Comparison of ENCODE assay signal across 1 cellular context in the genomic region with DNA sequence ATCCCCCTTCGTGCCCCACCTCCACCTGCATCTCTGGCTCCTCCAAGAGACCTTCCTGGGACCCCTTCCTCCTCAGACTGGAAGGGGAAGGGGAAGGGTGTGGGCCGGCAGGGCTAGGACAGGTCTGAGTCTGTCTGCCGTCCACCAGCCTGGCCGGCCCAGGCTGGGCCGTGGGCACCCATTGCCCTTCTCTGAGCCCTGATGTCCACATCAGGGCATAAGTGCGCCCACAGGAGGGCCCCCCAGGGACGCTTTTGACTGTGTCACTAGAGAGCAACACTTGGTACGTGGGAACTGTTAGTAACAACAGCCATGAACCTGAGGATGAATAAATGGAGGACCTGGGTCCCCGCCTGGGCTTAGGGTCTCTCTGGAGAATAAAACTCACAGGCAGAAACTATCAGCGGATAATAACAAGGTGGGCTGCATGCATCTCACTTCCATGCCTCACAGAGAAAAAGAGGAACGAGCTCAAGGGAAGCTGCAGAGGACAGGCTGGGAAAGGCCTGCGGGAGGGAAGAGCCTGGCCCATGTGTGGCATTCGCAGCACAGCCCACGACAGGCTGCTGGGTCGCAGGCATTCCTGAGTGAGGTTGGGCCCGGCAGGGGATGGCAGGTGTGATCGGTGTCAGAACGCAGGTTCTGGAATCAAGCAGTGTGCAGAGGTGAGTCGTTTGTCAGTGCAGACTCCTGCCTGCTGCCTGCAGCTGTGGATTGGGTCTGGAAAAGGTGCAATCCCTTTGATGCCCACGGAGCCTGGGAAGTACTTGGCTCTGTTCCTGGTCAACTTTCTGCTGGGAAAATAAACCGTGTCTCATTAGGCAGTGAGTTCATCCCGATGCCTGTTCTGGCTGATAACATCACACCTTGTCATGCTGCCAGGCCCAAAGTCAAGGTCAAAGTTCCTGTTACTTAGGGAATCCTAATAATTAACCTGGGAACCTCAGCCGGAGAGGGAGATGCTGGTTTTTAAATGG.
TF ChIP-seq lines count a peak whose summit lies in the region.

No MANE protein-coding gene starts in this region.

TF ChIP-seq in H1, 55 proteins besides CTCF, POLR2A, EP300 and RAD21:
- TF ChIP-seq BCL11A (IDR thresholded peaks at IDR 0.05; ENCODE audit: low read depth in 2 of 2, low read length in 2 of 2) = no peak
- 0 out of 2 replicates have a peak, but pooled peaks have one; percentile 19 for TF ChIP-seq MAX (IDR thresholded peaks at IDR 0.05)
- TF ChIP-seq ATF2 (IDR thresholded peaks at IDR 0.05; ENCODE audit: low read length) = no peak
- TF ChIP-seq KDM1A (IDR thresholded peaks at IDR 0.05; ENCODE audit: borderline replicate concordance, low read length) = no peak
- TF ChIP-seq EGR1 (IDR thresholded peaks at IDR 0.05; ENCODE audit: borderline replicate concordance, low read depth, low read length) = no peak
- TF ChIP-seq TEAD4 (IDR thresholded peaks at IDR 0.05; ENCODE audit: low read depth, low read length) = peak; percentile 59; the same call in 1 of the 2 replicates
- TF ChIP-seq TCF12 (IDR thresholded peaks at IDR 0.05; ENCODE audit: low read depth, low read length) = 0 out of 2 replicates have a peak, but pooled peaks have one; percentile 9
- TF ChIP-seq RFX5 (IDR thresholded peaks at IDR 0.05; ENCODE audit: borderline replicate concordance, low read depth, low read length) = no peak
- TF ChIP-seq KDM5A (IDR thresholded peaks at IDR 0.05; ENCODE audit: low read length) = no peak
- TF ChIP-seq NANOG (IDR thresholded peaks at IDR 0.05; ENCODE audit: insufficient read depth, low read depth, low read length, poor library complexity, severe bottlenecking) = no peak
- TF ChIP-seq CBX8 (IDR thresholded peaks at IDR 0.05; ENCODE audit: borderline replicate concordance, low read depth, low read length) = no peak
- TF ChIP-seq NRF1 (IDR thresholded peaks at IDR 0.05; ENCODE audit: low read depth, low read length) = no peak
